ENCODE assay signal across 22 cellular contexts in the genomic region with DNA sequence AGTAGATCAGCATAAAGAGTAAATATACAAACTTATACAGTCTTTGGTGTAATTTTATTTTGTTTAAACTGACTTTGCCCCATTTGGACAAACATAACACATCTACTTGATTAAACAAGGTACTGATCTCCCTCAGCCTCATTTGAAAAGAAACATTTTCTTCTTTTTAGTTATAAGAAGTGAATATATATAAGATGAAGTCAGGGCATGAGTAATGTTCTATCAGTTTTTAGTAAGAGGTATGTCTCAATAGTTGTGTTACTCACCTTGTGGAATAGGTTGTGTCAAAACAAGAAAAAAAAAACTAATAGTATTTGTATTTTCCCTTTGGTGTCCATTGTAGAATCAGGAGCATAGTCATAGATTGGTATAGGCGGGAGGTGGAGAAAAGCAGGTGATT.
DNase-seq lines count a peak whose midpoint lies in the region; ATAC-seq and TF ChIP-seq lines count a peak whose summit lies in the region.
"Had no signal": no experiment of that assay in that cellular context is flagged by ENCODE, and none has a peak within 500 bp of the region (broad histone marks: within the 10 kb centered on the region; RNA-seq: fewer than 3 reads in every experiment).

No MANE protein-coding gene starts in this region.

- H3K79me2 ChIP-seq in ACC112 (ENCODE audit: control insufficient read depth, insufficient read depth, low read length, unreplicated experiment) = no peaks in the 10 kb centered on the region
- H3K79me2 ChIP-seq in mammary epithelial cell (ENCODE audit: insufficient read depth, low read length) = no peaks in the 10 kb centered on the region

- TF ChIP-seq CTCF in mammary epithelial cell (conservative IDR thresholded peaks at IDR 0.05 in 1 of 2, IDR thresholded peaks at IDR 0.05 in 1 of 2; ENCODE audit: extremely low read depth in 1 of 2, insufficient read depth in 1 of 2, low read depth in 1 of 2, low read length in 2 of 2) = no peak
- no peak for TF ChIP-seq CTCF in GM20000 (IDR thresholded peaks at IDR 0.05; ENCODE audit: extremely low read depth, missing control alignments)

- H3K27ac ChIP-seq in ACC112 (ENCODE audit: low read depth, low read length) (0 out of 2 replicates have a peak overlapping the region, but pooled peaks have one; percentile 5), mammary epithelial cell (ENCODE audit: insufficient read depth, low read depth, low read length) (no peak overlapping the region)

- 43% methylated on average over 1 of the region's 1 CpG for WGBS in mammary epithelial cell (ENCODE audit: low coverage, missing lambda C conversion rate)

- ATAC-seq in left lobe of liver = no peak
- ATAC-seq in HG03175 (IDR thresholded peaks at IDR 0.05; ENCODE audit: unreplicated experiment) = no peak
- ATAC-seq: GM23338, K562, SK-N-SH treated with all-trans-retinoic acid at 6 μM for 48 hours had no signal

- CTCF ChIA-PET in mammary epithelial cell (lab: Charles Lee; ENCODE audit: low non-redundant PET) = no interaction called here

- H3K4me2 ChIP-seq in mammary epithelial cell (ENCODE audit: insufficient read depth, low read depth, low read length) = no peak overlapping the region
- H3K4me2 ChIP-seq: GM23338 had no signal

- no peaks in the 10 kb centered on the region for H3K36me3 ChIP-seq in ACC112 (ENCODE audit: insufficient read depth, low read length)
- H3K36me3 ChIP-seq in mammary epithelial cell (ENCODE audit: insufficient read depth, low read length) = no peaks in the 10 kb centered on the region

- H3K4me3 ChIP-seq in ACC112 (ENCODE audit: low read depth, low read length) (no peak overlapping the region), mammary epithelial cell (replicated peaks in 1 of 3; ENCODE audit: insufficient read depth in 1 of 3, low read depth in 2 of 3, low read length in 3 of 3) (no peak overlapping the region)
- H3K4me3 ChIP-seq: GM23338, K562 had no signal

- in situ Hi-C loops in mammary epithelial cell (cut with MboI; ENCODE audit: low sequenced_read_pairs in 2 of 2) = no loop called here

- H3K9ac ChIP-seq in mammary epithelial cell (ENCODE audit: insufficient read depth, low read length) = no peak overlapping the region

- H3K9me3 ChIP-seq in mammary epithelial cell (replicated peaks; ENCODE audit: insufficient read depth, low read length) = no peaks in the 10 kb centered on the region

- H3K4me1 ChIP-seq in ACC112 (ENCODE audit: control insufficient read depth, insufficient read depth, low read length, unreplicated experiment) (peaks cover 9% of the 10 kb centered on the region), mammary epithelial cell (ENCODE audit: insufficient read depth, low read length) (no peaks in the 10 kb centered on the region)

- no TSS peak for BruUV-seq in mammary epithelial cell (replicated peaks; lab: Mats Ljungman, UMichigan)

- intact Hi-C loops in mammary epithelial cell (cut with micrococcal nuclease) = no loop called here

- H3K27me3 ChIP-seq in ACC112 (ENCODE audit: insufficient read depth, low read length) = no peaks in the 10 kb centered on the region
- no peaks in the 10 kb centered on the region for H3K27me3 ChIP-seq in mammary epithelial cell (ENCODE audit: insufficient read depth, low read length)

- dilution Hi-C loops in mammary epithelial cell (cut with HindIII; ENCODE audit: low sequenced_read_pairs) = no loop called here

- no peaks in the 10 kb centered on the region for H4K20me1 ChIP-seq in mammary epithelial cell (ENCODE audit: insufficient read depth, low read length)

- peak; percentile 1 for DNase-seq in HPDE6-E6E7 (ENCODE audit: extremely low spot score)
- peak; percentile 48 for DNase-seq in mammary epithelial cell
- DNase-seq in iris pigment epithelial cell (ENCODE audit: low read depth) = peak; percentile 22
- DNase-seq in GM20000 (ENCODE audit: low spot score) = no peak
- no peak for DNase-seq in left lobe of liver (ENCODE audit: low spot score)
- no peak for DNase-seq in midbrain (lab: John Stamatoyannopoulos, UW)
- DNase-seq: ACHN; C1 segment of cervical spinal cord; CD8-positive, alpha-beta memory T cell; DMS53; EL; NCI-H1105 treated with DMSO at 0.1 percent for 48 hours; NCI-H1694; NCI-H2081 treated with DMSO at 0.1 percent for 48 hours; NCI-H748 treated with DMSO at 0.1 percent for 48 hours; NK-92 treated with Interleukin-12 subunit alpha and Interleukin-12 subunit beta, amount 100 ng/mL, for 24 hours; SIG-M5 had no signal

- no peak overlapping the region for H2AFZ ChIP-seq in ACC112 (ENCODE audit: low read length, unreplicated experiment)
- no peak overlapping the region for H2AFZ ChIP-seq in mammary epithelial cell (ENCODE audit: low read depth, low read length)
- H2AFZ ChIP-seq: GM23338 had no signal

Comparison
In these comparisons a context has a peak if more than half of its experiments do, and no peak if none do; other contexts are left out.
1. DNase-seq: peak in HPDE6-E6E7 (single experiment), mammary epithelial cell (single experiment) and iris pigment epithelial cell (single experiment); none in GM20000 (single experiment), left lobe of liver (single experiment) and midbrain (single experiment).